In genomic region chrX:81110286-81110685, GRCh38 we compare ENCODE assay signal across 9 cellular contexts.
"Had no signal": no experiment of that assay in that cellular context is flagged by ENCODE, and none has a peak within 500 bp of the region (broad histone marks: within the 10 kb centered on the region; RNA-seq: fewer than 3 reads in every experiment).

No MANE protein-coding gene starts in this region.

- H2AFZ ChIP-seq: GM23248 had no signal

- H3K4me1 ChIP-seq: HAP-1 had no signal

- H3K4me3 ChIP-seq: GM23248, HAP-1 had no signal

- H3K9me3 ChIP-seq: HAP-1 had no signal

- H3K27ac ChIP-seq: GM23248, HL-60 had no signal

- H3K4me3 Mint-ChIP-seq: HFFc6, IgD-negative memory B cell had no signal

- ATAC-seq: HCT116 had no signal

- DNase-seq: GM23248, GOT3, H7, HFFc6, KG1 had no signal

- H3K27me3 Mint-ChIP-seq: IgD-negative memory B cell had no signal

- H3K4me1 Mint-ChIP-seq: IgD-negative memory B cell had no signal

- H3K9me3 Mint-ChIP-seq: HFFc6 had no signal

- H3K27ac Mint-ChIP-seq: HFFc6, IgD-negative memory B cell had no signal

- H3K36me3 Mint-ChIP-seq: IgD-negative memory B cell had no signal

- H3K9ac ChIP-seq: GM23248 had no signal
